ENCODE assay signal across 18 cellular contexts in the genomic region with DNA sequence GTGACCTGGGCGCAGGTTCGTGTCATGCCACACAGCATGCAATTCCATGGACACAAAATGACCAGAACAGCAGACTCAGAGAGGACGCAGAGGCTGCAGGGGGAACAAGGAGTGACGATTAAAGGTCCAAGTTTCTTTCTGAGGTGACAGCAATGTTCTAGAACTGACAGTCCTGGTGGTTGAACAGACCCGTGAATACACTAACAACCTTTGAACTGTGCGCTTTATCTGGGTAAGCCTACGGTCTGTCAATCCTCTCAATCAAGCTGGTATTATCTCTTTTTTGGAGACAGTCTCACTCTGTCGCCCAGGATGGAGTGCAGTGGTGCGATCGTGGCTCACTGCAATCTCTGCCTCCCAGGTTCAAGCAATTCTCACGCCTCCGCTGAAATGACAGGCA.
A peak's percentile ranks its signal among the peaks of the same experiment; 100 is the strongest.
DNase-seq lines count a peak whose midpoint lies in the region; ATAC-seq, FAIRE-seq and TF ChIP-seq lines count a peak whose summit lies in the region.
"Had no signal": no experiment of that assay in that cellular context is flagged by ENCODE, and none has a peak within 500 bp of the region (broad histone marks: within the 10 kb centered on the region; RNA-seq: fewer than 3 reads in every experiment).

No MANE protein-coding gene starts in this region.

- no peak for ATAC-seq in activated CD8-positive, alpha-beta T cell treated with anti-CD3 and anti-CD28 coated beads, Interleukin-2, amount 10 ng/mL, durations not matched to agents 7 days and 5 days
- no peak for ATAC-seq in gastrocnemius medialis
- ATAC-seq in GM19463 (IDR thresholded peaks at IDR 0.05; ENCODE audit: unreplicated experiment) = no peak

- dilution Hi-C loops in keratinocyte (cut with MboI; ENCODE audit: extremely low pct_ligation_motif_present, low sequenced_read_pairs) = no loop called here

- H3K79me2 ChIP-seq in keratinocyte (ENCODE audit: control insufficient read depth, insufficient read depth, low read length) = peaks cover 94% of the 10 kb centered on the region

- POLR2A ChIA-PET in activated CD8-positive, alpha-beta T cell treated with anti-CD3 and anti-CD28 coated beads, Interleukin-2, amount 10 ng/mL, durations not matched to agents 7 days and 5 days (lab: Charles Lee) = interaction anchor here (1.2 to 1.8 kb wide), 3 partner anchors 8 to 157 kb away, joined by 3 to 5 read pairs (median 3); a partner anchor contains a TSS

- no peak overlapping the region for H2AFZ ChIP-seq in keratinocyte (ENCODE audit: control insufficient read depth, low read length)

- in situ Hi-C loops in gastrocnemius medialis (cut with MboI; ENCODE audit: low sequenced_read_pairs in 4 of 4) = no loop called here

- no peaks in the 10 kb centered on the region for H3K9me3 ChIP-seq in keratinocyte (ENCODE audit: control insufficient read depth, low read depth, low read length)
- H3K9me3 ChIP-seq in gastrocnemius medialis = no peaks in the 10 kb centered on the region

- no peak for TF ChIP-seq POLR2A in gastrocnemius medialis (IDR thresholded peaks at IDR 0.05)

- H3K4me2 ChIP-seq in keratinocyte (ENCODE audit: control insufficient read depth, extremely low read depth, insufficient read depth, low read depth, low read length) = no peak overlapping the region

- H3K4me3 ChIP-seq in keratinocyte (ENCODE audit: control insufficient read depth in 2 of 3, extremely low read depth in 1 of 3, insufficient read depth in 2 of 3, low read depth in 1 of 3, low read length in 3 of 3) (no peak overlapping the region), gastrocnemius medialis (no peak overlapping the region)

- TF ChIP-seq CTCF in keratinocyte (optimal IDR thresholded peaks at IDR 0.05 in 1 of 3, IDR thresholded peaks at IDR 0.05 in 1 of 3, conservative IDR thresholded peaks at IDR 0.05 in 1 of 3; ENCODE audit: extremely low read depth in 1 of 3, insufficient read depth in 2 of 3, low read length in 3 of 3) (no peak), gastrocnemius medialis (IDR thresholded peaks at IDR 0.05 in 4 of 5, conservative IDR thresholded peaks at IDR 0.05 in 1 of 5) (no peak)

- H3K27me3 ChIP-seq in keratinocyte (ENCODE audit: control insufficient read depth, extremely low read depth, insufficient read depth, low read length) = no peaks in the 10 kb centered on the region
- no peaks in the 10 kb centered on the region for H3K27me3 ChIP-seq in gastrocnemius medialis

- no peak for DNase-seq in activated naive CD4-positive, alpha-beta T cell treated with anti-CD3 and anti-CD28 coated beads, Interleukin-2, amount 50 U/mL, for 16 hours
- no peak for DNase-seq in activated CD8-positive, alpha-beta T cell treated with anti-CD3 and anti-CD28 coated beads, Interleukin-2, amount 10 ng/mL, durations not matched to agents 7 days and 5 days
- DNase-seq in keratinocyte (ENCODE audit: low read depth, low spot score) (no peak), gastrocnemius medialis (no peak), SK-N-DZ (ENCODE audit: low spot score) (no peak)
- DNase-seq in stimulated activated CD4-positive, alpha-beta T cell treated with anti-CD3 and anti-CD28 coated beads, Interleukin-2, amount 100 ng/mL, for 24 hours = no peak
- DNase-seq: ACHN; effector CD8-positive, alpha-beta T cell; GDM1; NCI-H1105 treated with DMSO at 0.1 percent for 48 hours; NCI-H2107; NCI-H524; stimulated activated CD4-positive, alpha-beta T cell treated with anti-CD3 and anti-CD28 coated beads, Interleukin-4, amount 100 ng/mL, for 4 hours had no signal

- H3K27ac Mint-ChIP-seq in activated naive CD4-positive, alpha-beta T cell treated with anti-CD3 and anti-CD28 coated beads, Interleukin-2, amount 50 U/mL, for 24 hours = peak overlapping the region; percentile 72
- H3K27ac Mint-ChIP-seq in activated CD8-positive, alpha-beta T cell treated with anti-CD3 and anti-CD28 coated beads, Interleukin-2, amount 10 ng/mL, durations not matched to agents 7 days and 5 days = peak overlapping the region; percentile 78

- peaks cover 94% of the 10 kb centered on the region for H3K4me1 Mint-ChIP-seq in activated naive CD4-positive, alpha-beta T cell treated with anti-CD3 and anti-CD28 coated beads, Interleukin-2, amount 50 U/mL, for 24 hours
- peaks cover 83% of the 10 kb centered on the region for H3K4me1 Mint-ChIP-seq in activated CD8-positive, alpha-beta T cell treated with anti-CD3 and anti-CD28 coated beads, Interleukin-2, amount 10 ng/mL, durations not matched to agents 7 days and 5 days (ENCODE audit: low read depth)

- no peaks in the 10 kb centered on the region for H3K27me3 Mint-ChIP-seq in activated naive CD4-positive, alpha-beta T cell treated with anti-CD3 and anti-CD28 coated beads, Interleukin-2, amount 50 U/mL, for 24 hours
- no peaks in the 10 kb centered on the region for H3K27me3 Mint-ChIP-seq in activated CD8-positive, alpha-beta T cell treated with anti-CD3 and anti-CD28 coated beads, Interleukin-2, amount 10 ng/mL, durations not matched to agents 7 days and 5 days (ENCODE audit: low read depth)
- H3K27me3 Mint-ChIP-seq: central memory CD8-positive, alpha-beta T cell had no signal

- H3K9me1 ChIP-seq in keratinocyte (ENCODE audit: control insufficient read depth, extremely low read depth, insufficient read depth, low read length) = no peaks in the 10 kb centered on the region

- H3K27ac ChIP-seq in keratinocyte (ENCODE audit: control insufficient read depth, insufficient read depth, low read length) (peak overlapping the region; percentile 66), gastrocnemius medialis (peak overlapping the region in 3 of 4 donors; percentile 67 to 82 (median 80))

- H3K4me3 Mint-ChIP-seq in activated naive CD4-positive, alpha-beta T cell treated with anti-CD3 and anti-CD28 coated beads, Interleukin-2, amount 50 U/mL, for 24 hours = no peak overlapping the region
- no peak overlapping the region for H3K4me3 Mint-ChIP-seq in activated CD8-positive, alpha-beta T cell treated with anti-CD3 and anti-CD28 coated beads, Interleukin-2, amount 10 ng/mL, durations not matched to agents 7 days and 5 days
- H3K4me3 Mint-ChIP-seq: CD14-positive monocyte; central memory CD8-positive, alpha-beta T cell had no signal

- no peaks in the 10 kb centered on the region for H3K9me3 Mint-ChIP-seq in activated naive CD4-positive, alpha-beta T cell treated with anti-CD3 and anti-CD28 coated beads, Interleukin-2, amount 50 U/mL, for 24 hours
- no peaks in the 10 kb centered on the region for H3K9me3 Mint-ChIP-seq in activated CD8-positive, alpha-beta T cell treated with anti-CD3 and anti-CD28 coated beads, Interleukin-2, amount 10 ng/mL, durations not matched to agents 7 days and 5 days (ENCODE audit: insufficient read depth)
- H3K9me3 Mint-ChIP-seq: CD14-positive monocyte; central memory CD8-positive, alpha-beta T cell had no signal

- intact Hi-C loops in gastrocnemius medialis (cut with DNase I; ENCODE audit: low total_unique reads) = loop anchor here (5.0 kb wide), 1 partner anchor 46 kb away; no protein-coding TSS in a partner anchor

- peak overlapping the region; percentile 45 for H3K9ac ChIP-seq in keratinocyte (ENCODE audit: control insufficient read depth, extremely low read depth, insufficient read depth, low read length)

- peaks cover 19% of the 10 kb centered on the region for H3K4me1 ChIP-seq in keratinocyte (ENCODE audit: control insufficient read depth, extremely low read depth, insufficient read depth, low read length)
- H3K4me1 ChIP-seq in gastrocnemius medialis = peaks cover 41 to 50% of the 10 kb centered on the region in 2 donors

- peaks cover 5% of the 10 kb centered on the region for H3K36me3 Mint-ChIP-seq in activated naive CD4-positive, alpha-beta T cell treated with anti-CD3 and anti-CD28 coated beads, Interleukin-2, amount 50 U/mL, for 24 hours
- peaks cover 45% of the 10 kb centered on the region for H3K36me3 Mint-ChIP-seq in activated CD8-positive, alpha-beta T cell treated with anti-CD3 and anti-CD28 coated beads, Interleukin-2, amount 10 ng/mL, durations not matched to agents 7 days and 5 days (ENCODE audit: low read depth)

- no peak for FAIRE-seq in keratinocyte (lab: Jason Lieb, UNC)
- FAIRE-seq: GM19239 had no signal

- CTCF ChIA-PET in activated CD8-positive, alpha-beta T cell treated with anti-CD3 and anti-CD28 coated beads, Interleukin-2, amount 10 ng/mL, durations not matched to agents 7 days and 5 days (lab: Charles Lee) = interaction anchor here (0.9 to 1.1 kb wide), 3 partner anchors 11 to 16 kb away, joined by 3 read pairs; no protein-coding TSS in a partner anchor

- H4K20me1 ChIP-seq in keratinocyte (ENCODE audit: control insufficient read depth, extremely low read depth, insufficient read depth, low read length) = peaks cover 2% of the 10 kb centered on the region

- peaks cover 3 to 20% of the 10 kb centered on the region in 2 experiments for H3K36me3 ChIP-seq in keratinocyte (ENCODE audit: control insufficient read depth in 2 of 2, extremely low read depth in 1 of 2, insufficient read depth in 2 of 2, low read length in 2 of 2)
- H3K36me3 ChIP-seq in gastrocnemius medialis = no peaks in the 10 kb centered on the region
